ENCODE assay signal across 17 cellular contexts in genomic region chr2:69167469-69167822, GRCh38.
"Had no signal": no experiment of that assay in that cellular context is flagged by ENCODE, and none has a peak within 500 bp of the region (broad histone marks: within the 10 kb centered on the region; RNA-seq: fewer than 3 reads in every experiment).

No MANE protein-coding gene starts in this region.

- DNase-seq: activated CD4-positive, alpha-beta T cell treated with anti-CD3 and anti-CD28 coated beads, Interleukin-2, amount 10 ng/mL, durations not matched to agents 24 days and 14 days; activated CD8-positive, alpha-beta memory T cell treated with anti-CD3 and anti-CD28 coated beads, Interleukin-2, amount 10 ng/mL, durations not matched to agents 7 days and 5 days; activated CD8-positive, alpha-beta T cell treated with anti-CD3 and anti-CD28 coated beads for 36 hours; activated effector memory CD4-positive, alpha-beta T cell treated with anti-CD3 and anti-CD28 coated beads, Interleukin-2, amount 50 U/mL, for 16 hours; activated naive CD4-positive, alpha-beta T cell treated with anti-CD3 and anti-CD28 coated beads, Interleukin-2, amount 10 ng/mL, durations not matched to agents 7 days and 5 days; activated T-cell treated with anti-CD3 and anti-CD28 coated beads for 4 hours; brain microvascular endothelial cell; effector memory CD4-positive, alpha-beta T cell; heart right ventricle; lower lobe of right lung; naive thymus-derived CD4-positive, alpha-beta T cell; retina; sigmoid colon; spleen; stimulated activated CD4-positive, alpha-beta T cell treated with anti-CD3 and anti-CD28 coated beads, Interleukin-4, amount 100 ng/mL, for 1 hour; stimulated activated naive CD4-positive, alpha-beta T cell had no signal

- H3K4me3 ChIP-seq: heart right ventricle, lower lobe of right lung, sigmoid colon, spleen, testis had no signal

- H3K27me3 ChIP-seq: brain microvascular endothelial cell, heart right ventricle, sigmoid colon, testis had no signal

- ATAC-seq: activated CD8-positive, alpha-beta memory T cell treated with anti-CD3 and anti-CD28 coated beads, Interleukin-2, amount 10 ng/mL, durations not matched to agents 7 days and 5 days; activated CD8-positive, alpha-beta T cell treated with anti-CD3 and anti-CD28 coated beads for 36 hours; naive thymus-derived CD4-positive, alpha-beta T cell had no signal

- H3K27ac ChIP-seq: brain microvascular endothelial cell, heart right ventricle, lower lobe of right lung, sigmoid colon, spleen, testis had no signal

- H3K36me3 ChIP-seq: brain microvascular endothelial cell, heart right ventricle, lower lobe of right lung, spleen had no signal

- H3K9me3 ChIP-seq: heart right ventricle, lower lobe of right lung, sigmoid colon, spleen, testis had no signal
